In the genomic region with DNA sequence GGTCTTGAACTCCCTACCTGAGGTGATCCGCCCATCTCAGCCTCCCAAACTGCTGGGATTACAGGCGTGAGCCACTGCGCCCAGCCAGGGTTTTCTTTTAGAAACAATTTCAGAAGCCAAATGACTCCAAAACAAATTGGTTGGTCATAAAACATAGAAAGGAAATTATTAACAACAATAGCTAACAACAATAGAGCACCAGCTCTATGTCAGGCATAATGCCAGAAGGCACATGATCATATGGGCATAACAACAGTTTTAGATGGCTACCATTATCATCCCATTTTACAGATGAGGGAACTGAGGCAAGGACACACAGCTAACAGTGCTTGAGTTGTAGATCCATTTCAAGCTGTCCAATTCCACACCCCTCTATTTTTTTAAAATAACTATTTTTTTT, we compare ENCODE assay signal across 26 cellular contexts.
"Had no signal": no experiment of that assay in that cellular context is flagged by ENCODE, and none has a peak within 500 bp of the region (broad histone marks: within the 10 kb centered on the region; RNA-seq: fewer than 3 reads in every experiment).

No MANE protein-coding gene starts in this region.

- ATAC-seq: esophagus mucosa, gastrocnemius medialis, heart right ventricle, left cardiac atrium, left lung, left ventricle myocardium superior, lower lobe of right lung, mucosa of descending colon had no signal

- H3K9me3 Mint-ChIP-seq: mesothelial cell of epicardium, naive B cell had no signal

- H3K36me3 ChIP-seq: esophagus squamous epithelium, gastrocnemius medialis, heart right ventricle, left lung, lower lobe of right lung had no signal

- FAIRE-seq: colon, islet of Langerhans, keratinocyte had no signal

- H3K4me3 ChIP-seq: coronary artery, dorsolateral prefrontal cortex, esophagus squamous epithelium, gastrocnemius medialis, heart right ventricle, left lung, lower lobe of right lung, mucosa of descending colon had no signal

- H3K27ac Mint-ChIP-seq: mesothelial cell of epicardium had no signal

- H3K27ac ChIP-seq: coronary artery, dorsolateral prefrontal cortex, epithelial cell of prostate, esophagus squamous epithelium, gastrocnemius medialis, heart right ventricle, left lung, lower lobe of right lung had no signal

- DNase-seq: dorsolateral prefrontal cortex; effector CD4-positive, alpha-beta T cell; effector memory CD4-positive, alpha-beta T cell; erythroblast; esophagus squamous epithelium; foreskin fibroblast; foreskin melanocyte; gastrocnemius medialis; glutamatergic neuron; head of caudate nucleus; heart right ventricle; hippocampal formation; left cardiac atrium; left lung; left ventricle myocardium superior; lower lobe of right lung; mesenchymal stem cell; mucosa of descending colon; naive B cell had no signal

- H3K4me3 Mint-ChIP-seq: mesothelial cell of epicardium, naive B cell had no signal

- H3K9me3 ChIP-seq: esophagus squamous epithelium, gastrocnemius medialis, heart right ventricle, left lung, lower lobe of right lung, mucosa of descending colon had no signal

- H3K27me3 ChIP-seq: dorsolateral prefrontal cortex, gastrocnemius medialis, heart right ventricle, left lung had no signal

- H3K36me3 Mint-ChIP-seq: mesothelial cell of epicardium, naive B cell had no signal

- H3K4me1 Mint-ChIP-seq: mesothelial cell of epicardium had no signal
